Comparison of ENCODE assay signal across 22 cellular contexts in the genomic region with DNA sequence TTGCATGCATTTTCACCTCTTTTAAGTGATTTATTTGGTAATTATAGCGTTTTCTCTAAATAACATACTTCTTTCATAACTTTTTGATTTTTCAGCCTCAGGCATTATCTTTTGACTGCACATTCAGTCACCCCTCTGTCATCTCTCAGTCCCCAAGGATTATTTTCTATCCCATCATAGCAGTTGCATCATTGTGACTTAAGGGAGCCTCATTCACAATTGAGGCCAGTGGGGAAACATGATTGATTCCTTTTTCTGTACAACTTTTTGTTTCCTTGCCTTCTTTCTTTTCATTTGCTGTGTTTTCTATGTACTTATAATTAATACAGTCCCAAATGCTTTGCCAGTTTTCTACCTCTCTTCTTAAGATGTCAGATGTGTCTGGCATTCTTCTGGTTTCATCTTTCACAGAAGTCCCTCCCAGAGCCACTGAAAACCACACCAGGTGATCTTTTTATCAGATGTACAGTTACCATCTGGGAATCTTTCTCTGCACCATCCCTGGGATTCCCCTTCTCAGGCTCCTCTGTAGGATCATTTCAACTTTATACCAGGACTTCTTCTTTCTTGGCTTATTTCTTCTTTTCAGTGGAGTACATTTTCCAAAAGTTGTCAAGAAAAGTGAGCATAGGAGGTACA.
DNase-seq lines count a peak whose midpoint lies in the region; ATAC-seq and TF ChIP-seq lines count a peak whose summit lies in the region.
"Had no signal": no experiment of that assay in that cellular context is flagged by ENCODE, and none has a peak within 500 bp of the region (broad histone marks: within the 10 kb centered on the region; RNA-seq: fewer than 3 reads in every experiment).

No MANE protein-coding gene starts in this region.

- no peak overlapping the region for H3K9ac ChIP-seq in mesendoderm (ENCODE audit: low read length)

- no peaks in the 10 kb centered on the region for H3K27me3 ChIP-seq in mesendoderm (ENCODE audit: insufficient read depth, low read length, poor library complexity)
- H3K27me3 ChIP-seq: body of pancreas, gastrocnemius medialis, right atrium auricular region, transverse colon had no signal

- H2AK5ac ChIP-seq in mesendoderm (ENCODE audit: low read length): no peak overlapping the region

- H3K18ac ChIP-seq in mesendoderm (ENCODE audit: low read length): no peak overlapping the region

- no peak overlapping the region for H3K27ac ChIP-seq in mesendoderm (ENCODE audit: low read depth, low read length)
- H3K27ac ChIP-seq: body of pancreas, gastrocnemius medialis, lower lobe of right lung, right atrium auricular region, transverse colon had no signal

- no peak overlapping the region for H2BK15ac ChIP-seq in mesendoderm (replicated peaks; ENCODE audit: low read depth)

- H2BK5ac ChIP-seq in mesendoderm (ENCODE audit: low read length): no peak overlapping the region

- H3K4me3 Mint-ChIP-seq in stimulated activated naive CD8-positive, alpha-beta T cell treated with anti-CD3 and anti-CD28 coated beads, Interleukin-15, amount 100 ng/mL, for 72 hours: no peak overlapping the region
- H3K4me3 Mint-ChIP-seq: activated CD4-positive, alpha-beta T cell treated with anti-CD3 and anti-CD28 coated beads for 36 hours; neural crest cell had no signal

- H3K27me3 Mint-ChIP-seq in stimulated activated naive CD8-positive, alpha-beta T cell treated with anti-CD3 and anti-CD28 coated beads, Interleukin-15, amount 100 ng/mL, for 72 hours: no peaks in the 10 kb centered on the region
- H3K27me3 Mint-ChIP-seq: activated CD4-positive, alpha-beta T cell treated with anti-CD3 and anti-CD28 coated beads for 36 hours had no signal

- no peaks in the 10 kb centered on the region for H3K4me1 ChIP-seq in mesendoderm (ENCODE audit: control insufficient read depth, low read depth, low read length)
- H3K4me1 ChIP-seq: body of pancreas, gastrocnemius medialis, HAP-1, lower lobe of right lung, right atrium auricular region, transverse colon had no signal

- ATAC-seq in stimulated activated naive CD8-positive, alpha-beta T cell treated with anti-CD3 and anti-CD28 coated beads, Interleukin-15, amount 100 ng/mL, for 72 hours: no peak
- no peak for ATAC-seq in stimulated activated naive CD8-positive, alpha-beta T cell treated with anti-CD3 and anti-CD28 coated beads, Interleukin-15, Interleukin-2, amounts not matched to agents 100 U/mL and 50 U/mL, for 24 hours
- ATAC-seq in activated CD4-positive, CD25-positive, alpha-beta regulatory T cell treated with anti-CD3 and anti-CD28 coated beads, Interleukin-2, amount 50 U/mL, for 24 hours: no peak
- no peak for ATAC-seq in GM18873 (IDR thresholded peaks at IDR 0.05; ENCODE audit: low FRiP score, unreplicated experiment)
- ATAC-seq: activated CD4-positive, alpha-beta T cell treated with anti-CD3 and anti-CD28 coated beads for 36 hours; body of pancreas; gastrocnemius medialis; lower lobe of right lung; Right ventricle myocardium inferior had no signal

- WGBS in mesendoderm (ENCODE audit: extremely low coverage, insufficient coverage, low lambda C conversion rate): no CpG with 5 or more reads among the region's 1 CpG

- no peak for TF ChIP-seq CTCF in astrocyte of the spinal cord (IDR thresholded peaks at IDR 0.05; ENCODE audit: low read depth, low read length)

- H3K23ac ChIP-seq in mesendoderm (ENCODE audit: low read length): no peak overlapping the region

- H3K27ac Mint-ChIP-seq in stimulated activated naive CD8-positive, alpha-beta T cell treated with anti-CD3 and anti-CD28 coated beads, Interleukin-15, amount 100 ng/mL, for 72 hours: peak overlapping the region; percentile 67 to 79
- H3K27ac Mint-ChIP-seq: activated CD4-positive, alpha-beta T cell treated with anti-CD3 and anti-CD28 coated beads for 36 hours had no signal

- no peak overlapping the region for H3K4ac ChIP-seq in mesendoderm (ENCODE audit: low read depth, low read length)

- DNase-seq in stimulated activated naive CD8-positive, alpha-beta T cell treated with anti-CD3 and anti-CD28 coated beads, Interleukin-15, amount 100 ng/mL, for 72 hours: no peak
- no peak for DNase-seq in stimulated activated naive CD8-positive, alpha-beta T cell treated with anti-CD3 and anti-CD28 coated beads, Interleukin-15, Interleukin-2, amounts not matched to agents 100 U/mL and 50 U/mL, for 24 hours
- DNase-seq in astrocyte of the spinal cord (ENCODE audit: low read depth, low spot score): peak; percentile 34
- peak; percentile 26 for DNase-seq in glomerular visceral epithelial cell (ENCODE audit: extremely low spot score)
- no peak for DNase-seq in effector CD4-positive, alpha-beta T cell
- DNase-seq in mesendoderm: no peak
- DNase-seq: activated CD4-positive, alpha-beta T cell treated with anti-CD3 and anti-CD28 coated beads for 36 hours; activated naive CD4-positive, alpha-beta T cell; body of pancreas; CD8-positive, alpha-beta memory T cell; gastrocnemius medialis; lower lobe of right lung; NCI-H1092; NCI-H2171 treated with DMSO at 0.1 percent for 48 hours; stimulated activated CD8-positive, alpha-beta memory T cell treated with anti-CD3 and anti-CD28 coated beads, Interleukin-4, amount 100 ng/mL, for 48 hours; transverse colon had no signal

- H3K79me2 ChIP-seq in mesendoderm (ENCODE audit: control insufficient read depth, insufficient read depth, low read length): no peaks in the 10 kb centered on the region

- in situ Hi-C loops in astrocyte of the spinal cord (cut with HindIII; ENCODE audit: low sequenced_read_pairs): no loop called here

- H3K36me3 ChIP-seq in mesendoderm (ENCODE audit: control insufficient read depth, insufficient read depth, low read length): no peaks in the 10 kb centered on the region
- H3K36me3 ChIP-seq: gastrocnemius medialis, HAP-1, lower lobe of right lung, right atrium auricular region, transverse colon had no signal

- no peak overlapping the region for H4K5ac ChIP-seq in mesendoderm (ENCODE audit: low read length)

- no peak overlapping the region for H3K4me3 ChIP-seq in astrocyte of the spinal cord (ENCODE audit: low read depth, low read length)
- no peak overlapping the region for H3K4me3 ChIP-seq in mesendoderm (ENCODE audit: low read length)
- H3K4me3 ChIP-seq: body of pancreas, gastrocnemius medialis, HAP-1, lower lobe of right lung, right atrium auricular region, transverse colon had no signal

- H3K9me3 Mint-ChIP-seq in stimulated activated naive CD8-positive, alpha-beta T cell treated with anti-CD3 and anti-CD28 coated beads, Interleukin-15, amount 100 ng/mL, for 72 hours: no peaks in the 10 kb centered on the region
- H3K9me3 Mint-ChIP-seq: CD8-positive, alpha-beta memory T cell had no signal

- no peak overlapping the region for H3K56ac ChIP-seq in mesendoderm (ENCODE audit: low read length)

- H2BK120ac ChIP-seq in mesendoderm (ENCODE audit: low read depth, low read length): no peak overlapping the region

- no peaks in the 10 kb centered on the region for H3K79me1 ChIP-seq in mesendoderm (ENCODE audit: low read length)

- H3K4me1 Mint-ChIP-seq in stimulated activated naive CD8-positive, alpha-beta T cell treated with anti-CD3 and anti-CD28 coated beads, Interleukin-15, amount 100 ng/mL, for 72 hours: peaks cover 9% of the 10 kb centered on the region
- H3K4me1 Mint-ChIP-seq: neural crest cell had no signal

- H3K4me2 ChIP-seq in mesendoderm (ENCODE audit: low read length): no peak overlapping the region

- H4K8ac ChIP-seq in mesendoderm (ENCODE audit: low read depth, low read length): no peak overlapping the region

Comparison
In these comparisons a context has a peak if more than half of its experiments do, and no peak if none do; other contexts are left out.
1. DNase-seq: peak in astrocyte of the spinal cord (single experiment) and glomerular visceral epithelial cell (single experiment); none in stimulated activated naive CD8-positive, alpha-beta T cell treated with anti-CD3 and anti-CD28 coated beads, Interleukin-15, amount 100 ng/mL, for 72 hours (0 of 2), stimulated activated naive CD8-positive, alpha-beta T cell treated with anti-CD3 and anti-CD28 coated beads, Interleukin-15, Interleukin-2, amounts not matched to agents 100 U/mL and 50 U/mL, for 24 hours (single experiment), effector CD4-positive, alpha-beta T cell (single experiment) and mesendoderm (single experiment).